In genomic region chr13:30924321-30924720, GRCh38 we compare ENCODE assay signal across 18 cellular contexts. TPM values are rescaled to one million over a fixed set of nuclear protein-coding genes. Genes with fewer than 3 reads are reported as not detected.
DNase-seq lines count a peak whose midpoint lies in the region; ATAC-seq and TF ChIP-seq lines count a peak whose summit lies in the region.
"Had no signal": no experiment of that assay in that cellular context is flagged by ENCODE, and none has a peak within 500 bp of the region (broad histone marks: within the 10 kb centered on the region; RNA-seq: fewer than 3 reads in every experiment).

No MANE protein-coding gene starts in this region.

- H2BK5ac ChIP-seq in neuronal stem cell (ENCODE audit: low read length): no peak overlapping the region

- H3K4me3 ChIP-seq in esophagus muscularis mucosa (no peak overlapping the region), neuronal stem cell (ENCODE audit: low read length in 2 of 2) (no peak overlapping the region)
- H3K4me3 ChIP-seq: BLaER1, GM12878 had no signal

- no peaks in the 10 kb centered on the region for H3K36me3 ChIP-seq in esophagus muscularis mucosa
- H3K36me3 ChIP-seq in neuronal stem cell (replicated peaks in 1 of 2; ENCODE audit: control insufficient read depth in 2 of 2, insufficient read depth in 2 of 2, low read length in 2 of 2): no peaks in the 10 kb centered on the region
- H3K36me3 ChIP-seq: BLaER1 had no signal

- H3K4me3 Mint-ChIP-seq in activated naive CD8-positive, alpha-beta T cell treated with anti-CD3 and anti-CD28 coated beads, Interleukin-2, amount 50 U/mL, for 24 hours: no peak overlapping the region
- H3K4me3 Mint-ChIP-seq: CD14-positive monocyte; CD4-positive, alpha-beta memory T cell had no signal

- TF ChIP-seq CTCF in esophagus muscularis mucosa (IDR thresholded peaks at IDR 0.05): no peak

- no peak overlapping the region for H3K14ac ChIP-seq in neuronal stem cell (ENCODE audit: low read length)

- H2BK12ac ChIP-seq in neuronal stem cell (ENCODE audit: low read length): no peak overlapping the region

- no peak overlapping the region for H3K27ac Mint-ChIP-seq in activated naive CD8-positive, alpha-beta T cell treated with anti-CD3 and anti-CD28 coated beads, Interleukin-2, amount 50 U/mL, for 24 hours
- H3K27ac Mint-ChIP-seq: CD14-positive monocyte; CD4-positive, alpha-beta memory T cell had no signal

- intact Hi-C loops in esophagus muscularis mucosa (cut with DNase I): no loop called here

- H2AK5ac ChIP-seq in neuronal stem cell (ENCODE audit: low read depth, low read length): no peak overlapping the region

- ATAC-seq in HG02970 (IDR thresholded peaks at IDR 0.05; ENCODE audit: low FRiP score, unreplicated experiment) (no peak), GM18502 (IDR thresholded peaks at IDR 0.05; ENCODE audit: poor library complexity, unreplicated experiment) (no peak)
- no peak for ATAC-seq in activated naive CD8-positive, alpha-beta T cell treated with anti-CD3 and anti-CD28 coated beads, Interleukin-2, amount 50 U/mL, for 24 hours
- ATAC-seq: GM12878 had no signal

- H3K4me1 ChIP-seq in esophagus muscularis mucosa: no peaks in the 10 kb centered on the region
- H3K4me1 ChIP-seq in neuronal stem cell (ENCODE audit: control insufficient read depth in 2 of 2, insufficient read depth in 1 of 2, low read depth in 1 of 2, low read length in 2 of 2): peaks cover 0 to 3% of the 10 kb centered on the region in 2 donors
- H3K4me1 ChIP-seq: BLaER1 had no signal

- H3K9me3 ChIP-seq in esophagus muscularis mucosa (no peaks in the 10 kb centered on the region), neuronal stem cell (replicated peaks in 1 of 2; ENCODE audit: control insufficient read depth in 2 of 2, insufficient read depth in 1 of 2, low read depth in 1 of 2, low read length in 2 of 2) (no peaks in the 10 kb centered on the region)
- H3K9me3 ChIP-seq: BLaER1 had no signal

- no peak overlapping the region for H4K8ac ChIP-seq in neuronal stem cell (ENCODE audit: low read depth, low read length)

- no peak overlapping the region for H3K9ac ChIP-seq in neuronal stem cell (ENCODE audit: low read depth, low read length, poor library complexity)
- H3K9ac ChIP-seq: BLaER1 had no signal

- H4K91ac ChIP-seq in neuronal stem cell (ENCODE audit: low read depth, low read length, poor library complexity): no peak overlapping the region

- H2BK120ac ChIP-seq in neuronal stem cell (ENCODE audit: low read depth, low read length): no peak overlapping the region

- H3K4me1 Mint-ChIP-seq in activated naive CD8-positive, alpha-beta T cell treated with anti-CD3 and anti-CD28 coated beads, Interleukin-2, amount 50 U/mL, for 24 hours: peaks cover 26% of the 10 kb centered on the region
- H3K4me1 Mint-ChIP-seq: CD14-positive monocyte had no signal

- no peak for TF ChIP-seq EP300 in esophagus muscularis mucosa (IDR thresholded peaks at IDR 0.05)

- no peak overlapping the region for H3K27ac ChIP-seq in esophagus muscularis mucosa (replicated peaks in 1 of 4)
- H3K27ac ChIP-seq in neuronal stem cell (replicated peaks; ENCODE audit: low read length): no peak overlapping the region
- H3K27ac ChIP-seq: BLaER1 had no signal

- H3K79me1 ChIP-seq in neuronal stem cell (ENCODE audit: low read depth, low read length): no peaks in the 10 kb centered on the region

- H3K4ac ChIP-seq in neuronal stem cell (ENCODE audit: low read length): no peak overlapping the region

- in situ Hi-C loops in G401 (cut with HindIII; ENCODE audit: low sequenced_read_pairs): no loop called here

- no peak overlapping the region for H2BK15ac ChIP-seq in neuronal stem cell (ENCODE audit: low read length)

- no peak overlapping the region for H3K23ac ChIP-seq in neuronal stem cell (ENCODE audit: low read depth, low read length, poor library complexity)

- H3K18ac ChIP-seq in neuronal stem cell (ENCODE audit: low read length): peak overlapping the region; percentile 38

- DNase-seq in G401 (ENCODE audit: low spot score) (peak; percentile 23), esophagus muscularis mucosa (ENCODE audit: extremely low spot score) (peak; percentile 47), neuronal stem cell (ENCODE audit: low spot score) (no peak), NCI-H82 treated with DMSO at 0.1 percent for 48 hours (lab: John Stamatoyannopoulos, UW; ENCODE audit: unreplicated experiment) (no peak)
- no peak for DNase-seq in activated naive CD8-positive, alpha-beta T cell treated with anti-CD3 and anti-CD28 coated beads, Interleukin-2, amount 50 U/mL, for 24 hours
- DNase-seq: 8988T; Calu3; CD4-positive, alpha-beta memory T cell; DMS79 treated with DMSO at 0.1 percent for 48 hours; HCEC 1CT had no signal

- no peaks in the 10 kb centered on the region for H3K9me3 Mint-ChIP-seq in activated naive CD8-positive, alpha-beta T cell treated with anti-CD3 and anti-CD28 coated beads, Interleukin-2, amount 50 U/mL, for 24 hours
- H3K9me3 Mint-ChIP-seq: CD14-positive monocyte; CD4-positive, alpha-beta memory T cell had no signal

- no peak overlapping the region for H3K4me2 ChIP-seq in neuronal stem cell (ENCODE audit: insufficient read depth, low read length, poor library complexity, severe bottlenecking)
- H3K4me2 ChIP-seq: BLaER1 had no signal

- H3K36me3 Mint-ChIP-seq in activated naive CD8-positive, alpha-beta T cell treated with anti-CD3 and anti-CD28 coated beads, Interleukin-2, amount 50 U/mL, for 24 hours (ENCODE audit: low read depth): no peaks in the 10 kb centered on the region
- H3K36me3 Mint-ChIP-seq: CD14-positive monocyte; CD4-positive, alpha-beta memory T cell had no signal

- H3K27me3 ChIP-seq in esophagus muscularis mucosa (no peaks in the 10 kb centered on the region), neuronal stem cell (ENCODE audit: control insufficient read depth in 3 of 3, insufficient read depth in 3 of 3, low read depth in 1 of 3, low read length in 3 of 3) (no peaks in the 10 kb centered on the region)
- H3K27me3 ChIP-seq: BLaER1 had no signal

- no peak for TF ChIP-seq POLR2A in esophagus muscularis mucosa (IDR thresholded peaks at IDR 0.05; ENCODE audit: low read depth)

- WGBS in esophagus muscularis mucosa: 98% methylated on average over 3 of the region's 3 CpGs
- WGBS in neuronal stem cell (ENCODE audit: extremely low coverage in 2 of 2, insufficient read length in 2 of 2, insufficient replicate concordance in 1 of 2), 2 donors: no CpG with 5 or more reads among the region's 3 CpGs

- H2AFZ ChIP-seq in neuronal stem cell (ENCODE audit: low read length): peak overlapping the region; percentile 55

- peaks cover 20% of the 10 kb centered on the region for H3K27me3 Mint-ChIP-seq in activated naive CD8-positive, alpha-beta T cell treated with anti-CD3 and anti-CD28 coated beads, Interleukin-2, amount 50 U/mL, for 24 hours

RNA-seq across cellular contexts. Expression of gene TEX26, which starts 8.1 kb away (rescaled TPM):
- total RNA-seq in G401 (2014; rRNA removed; shearing (Covaris generic)): not detected in 2 replicates
- under 1 TPM in 2 of 4 donors, not detected in 2; 0.69 to 0.97 TPM for total RNA-seq in esophagus muscularis mucosa
- polyA plus RNA-seq in neuronal stem cell (2013, experiment 1 of 2): 0.24 TPM
- polyA plus RNA-seq in neuronal stem cell (2013, experiment 2 of 2): 0.18 TPM
- total RNA-seq: A673; Calu3; CD4-positive, alpha-beta memory T cell; GM12878; H4; HepG2 had no signal
- polyA plus RNA-seq: CD14-positive monocyte; CD4-positive, alpha-beta memory T cell; GM12878; HepG2 had no signal

RNA-seq across cellular contexts. Expression of gene MEDAG, which starts 18.2 kb away (rescaled TPM):
- total RNA-seq in G401 (2014; rRNA removed; shearing (Covaris generic)): not detected in 2 replicates
- 100 to 1,000 TPM in 1 of 4 donors, 10 to 100 TPM in 3; 20.3 to 126 (median 31.7) TPM for total RNA-seq in esophagus muscularis mucosa
- polyA plus RNA-seq in neuronal stem cell (2013, experiment 1 of 2): 0.31 TPM
- polyA plus RNA-seq in neuronal stem cell (2013, experiment 2 of 2): 0.18 TPM
- total RNA-seq: A673; CD4-positive, alpha-beta memory T cell; GM12878; H4; HepG2 had no signal
- polyA plus RNA-seq: CD14-positive monocyte, HepG2 had no signal

Comparison
In these comparisons a context has a peak if more than half of its experiments do, and no peak if none do; other contexts are left out.
1. DNase-seq: peak in G401 (single experiment) and esophagus muscularis mucosa (single experiment); none in neuronal stem cell (single experiment), NCI-H82 treated with DMSO at 0.1 percent for 48 hours (single experiment) and activated naive CD8-positive, alpha-beta T cell treated with anti-CD3 and anti-CD28 coated beads, Interleukin-2, amount 50 U/mL, for 24 hours (single experiment).
2. RNA of gene MEDAG, which starts 18.2 kb away (total RNA-seq): 20.3 to 126 TPM in esophagus muscularis mucosa; not detected in G401; every median in the first group is over 10 times any median in the second.